ENCODE assay signal across 9 cellular contexts in genomic region chr6:108921547-108922331, GRCh38.
DNase-seq lines count a peak whose midpoint lies in the region; ATAC-seq and TF ChIP-seq lines count a peak whose summit lies in the region.
"Had no signal": no experiment of that assay in that cellular context is flagged by ENCODE, and none has a peak within 500 bp of the region (broad histone marks: within the 10 kb centered on the region; RNA-seq: fewer than 3 reads in every experiment).

No MANE protein-coding gene starts in this region.

- no peaks in the 10 kb centered on the region for H3K27me3 ChIP-seq in heart right ventricle
- no peaks in the 10 kb centered on the region for H3K27me3 ChIP-seq in transverse colon

- ATAC-seq in Right ventricle myocardium inferior (peak; percentile 77), heart right ventricle (peak in 7 of 8 donors; percentile 49 to 71 (median 60)), HG03159 (IDR thresholded peaks at IDR 0.05; ENCODE audit: unreplicated experiment) (no peak), GM19023 (IDR thresholded peaks at IDR 0.05; ENCODE audit: unreplicated experiment) (no peak)
- ATAC-seq in activated T-cell treated with anti-CD3 and anti-CD28 coated beads, Interleukin-2, amount 50 U/mL, for 4 hours: peak; percentile 91 to 95

- intact Hi-C loops in Right ventricle myocardium inferior (cut with DNase I) (no loop called here), cardiac septum (cut with DNase I) (no loop called here), heart right ventricle (cut with DNase I) (no loop called here), transverse colon (cut with DNase I; ENCODE audit: low total_unique reads) (no loop called here)

- in situ Hi-C loops in transverse colon (cut with MboI; ENCODE audit: low pct_ligation_motif_present in 1 of 4, low pct_unique_long_range_greater_than_20kb in 1 of 4, low sequenced_read_pairs in 3 of 4): loop anchor here in 1 of 4 donors (25.0 kb wide), 1 partner anchor 141 kb away; no protein-coding TSS in a partner anchor

- H3K27ac ChIP-seq in heart right ventricle (peak overlapping the region in 2 of 10 donors; percentile 4 to 41), transverse colon (peak overlapping the region in 3 of 4 donors; percentile 12 to 58 (median 39))

- DNase-seq in Right ventricle myocardium inferior (ENCODE audit: missing footprints) (no peak), cardiac septum (ENCODE audit: low spot score) (no peak), heart right ventricle (no peak), transverse colon (no peak), iPS-NIHi11 (ENCODE audit: low spot score) (no peak)
- no peak for DNase-seq in activated T-cell treated with anti-CD3 and anti-CD28 coated beads, Interleukin-2, amount 50 U/mL, for 4 hours
- DNase-seq: mesenchymal stem cell had no signal

- 77 to 82% methylated on average over 9 of the region's 9 CpGs for WGBS in heart right ventricle, 2 donors
- 55 to 71% methylated on average over 6 to 9 of the region's 9 CpGs for WGBS in transverse colon (ENCODE audit: low coverage in 1 of 2), 2 donors

- H3K36me3 ChIP-seq in heart right ventricle (no peaks in the 10 kb centered on the region), transverse colon (no peaks in the 10 kb centered on the region)

- H3K4me1 ChIP-seq in heart right ventricle (peaks cover 0 to 36% (median 9%) of the 10 kb centered on the region in 9 donors), transverse colon (peaks cover 0 to 13% (median 2%) of the 10 kb centered on the region in 4 donors)

- peaks cover 8% of the 10 kb centered on the region for H3K9me3 Mint-ChIP-seq in activated T-cell treated with anti-CD3 and anti-CD28 coated beads, Interleukin-2, amount 50 U/mL, for 4 hours

- H3K27me3 Mint-ChIP-seq in activated T-cell treated with anti-CD3 and anti-CD28 coated beads, Interleukin-2, amount 50 U/mL, for 4 hours (ENCODE audit: low read depth): no peaks in the 10 kb centered on the region

- no peak for TF ChIP-seq EP300 in transverse colon (IDR thresholded peaks at IDR 0.05; ENCODE audit: low read depth)

- H3K4me3 ChIP-seq in heart right ventricle (no peak overlapping the region), transverse colon (no peak overlapping the region)

- H3K4me3 Mint-ChIP-seq in activated T-cell treated with anti-CD3 and anti-CD28 coated beads, Interleukin-2, amount 50 U/mL, for 4 hours: no peak overlapping the region

- TF ChIP-seq CTCF in heart right ventricle (IDR thresholded peaks at IDR 0.05) (no peak), transverse colon (IDR thresholded peaks at IDR 0.05) (no peak)

- peaks cover 38% of the 10 kb centered on the region for H3K4me1 Mint-ChIP-seq in activated T-cell treated with anti-CD3 and anti-CD28 coated beads, Interleukin-2, amount 50 U/mL, for 4 hours (ENCODE audit: low read depth)

- no peaks in the 10 kb centered on the region for H3K36me3 Mint-ChIP-seq in activated T-cell treated with anti-CD3 and anti-CD28 coated beads, Interleukin-2, amount 50 U/mL, for 4 hours (ENCODE audit: insufficient read depth)

- no peak for TF ChIP-seq POLR2A in transverse colon (IDR thresholded peaks at IDR 0.05)

- H3K9me3 ChIP-seq in heart right ventricle: no peaks in the 10 kb centered on the region
- no peaks in the 10 kb centered on the region for H3K9me3 ChIP-seq in transverse colon

Comparison
In these comparisons a context has a peak if more than half of its experiments do, and no peak if none do; other contexts are left out.
1. ATAC-seq: peak in Right ventricle myocardium inferior (single experiment), activated T-cell treated with anti-CD3 and anti-CD28 coated beads, Interleukin-2, amount 50 U/mL, for 4 hours (2 of 2) and heart right ventricle (7 of 8); none in HG03159 (single experiment) and GM19023 (single experiment).